Comparison of ENCODE assay signal across 22 cellular contexts in the genomic region with DNA sequence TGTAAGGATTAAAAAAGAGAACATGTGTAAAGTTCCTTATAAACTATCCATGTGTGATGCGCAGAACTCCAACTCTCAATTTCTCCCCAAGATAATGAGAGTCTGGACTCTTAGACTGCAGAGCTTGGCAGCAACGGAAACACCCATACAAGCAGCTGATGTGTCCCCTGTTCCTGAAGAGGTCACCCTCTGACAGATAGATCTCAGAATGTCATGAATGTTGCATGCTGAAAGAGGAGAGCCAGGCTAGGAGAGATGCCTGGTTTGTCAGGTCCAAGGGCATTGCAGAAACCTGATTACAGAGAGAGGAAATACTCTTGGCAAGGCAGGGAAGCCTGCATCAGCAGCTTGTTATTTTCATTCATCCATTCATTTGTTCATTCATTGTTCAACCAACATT. TPM values are rescaled to one million over a fixed set of nuclear protein-coding genes. Genes with fewer than 3 reads are reported as not detected.
DNase-seq lines count a peak whose midpoint lies in the region; ATAC-seq, FAIRE-seq and TF ChIP-seq lines count a peak whose summit lies in the region.
"Had no signal": no experiment of that assay in that cellular context is flagged by ENCODE, and none has a peak within 500 bp of the region (broad histone marks: within the 10 kb centered on the region; RNA-seq: fewer than 3 reads in every experiment).

No MANE protein-coding gene starts in this region.

- H3K36me3 ChIP-seq in left ventricle myocardium inferior (peaks cover 16% of the 10 kb centered on the region), H1 (ENCODE audit: control insufficient read depth in 2 of 4, insufficient read depth in 4 of 4, low read length in 3 of 4) (peaks cover 0 to 15% (median 10%) of the 10 kb centered on the region in 4 experiments; a peak in 4 of 8 replicates), sigmoid colon (no peaks in the 10 kb centered on the region)

- H3K79me1 ChIP-seq in H1 (ENCODE audit: low read depth, low read length): no peaks in the 10 kb centered on the region

- no peak overlapping the region for H3K18ac ChIP-seq in H1 (ENCODE audit: extremely low read depth, low read length)

- no peaks in the 10 kb centered on the region for H3K27me3 ChIP-seq in left ventricle myocardium inferior (ENCODE audit: low read depth)
- no peaks in the 10 kb centered on the region for H3K27me3 ChIP-seq in H1 (replicated peaks in 1 of 4; ENCODE audit: control insufficient read depth in 3 of 4, extremely low read depth in 1 of 4, insufficient read depth in 3 of 4, low read length in 3 of 4)
- H3K27me3 ChIP-seq in sigmoid colon: no peaks in the 10 kb centered on the region

- H2BK15ac ChIP-seq in H1 (ENCODE audit: low read length): no peak overlapping the region

- no peak overlapping the region for H3K56ac ChIP-seq in H1 (replicated peaks; ENCODE audit: insufficient read length, low read depth, low read length)

- WGBS in H1 (ENCODE audit: extremely low coverage in 1 of 2, insufficient coverage in 1 of 2, insufficient read length in 1 of 2, insufficient replicate concordance in 2 of 2, low coverage in 1 of 2, low lambda C conversion rate in 2 of 2, missing lambda C conversion rate in 1 of 2), 2 experiments: 95% methylated on average over 2 of the region's 2 CpGs; no CpG with 5 or more reads in 1 of the 2 experiments
- 74 to 98% methylated on average over 2 of the region's 2 CpGs for WGBS in sigmoid colon, 2 donors

- TF ChIP-seq POLR2A in NB4 (IDR thresholded peaks at IDR 0.05; ENCODE audit: extremely low read depth, insufficient read length) (no peak), H1 (IDR thresholded peaks at IDR 0.05; ENCODE audit: control extremely low read depth in 1 of 2, low read depth in 2 of 2, low read length in 2 of 2) (no peak), sigmoid colon (IDR thresholded peaks at IDR 0.05) (no peak)

- ATAC-seq in Right ventricle myocardium superior (ENCODE audit: poor library complexity) (peak; percentile 30), GM18868 (IDR thresholded peaks at IDR 0.05; ENCODE audit: unreplicated experiment) (no peak)

- no peak overlapping the region for H4K8ac ChIP-seq in H1 (ENCODE audit: extremely low read depth, insufficient read depth, low read length)

- H2BK12ac ChIP-seq in H1 (ENCODE audit: low read depth, low read length): no peak overlapping the region

- H4K91ac ChIP-seq in H1 (replicated peaks; ENCODE audit: insufficient read length, low read length): no peak overlapping the region

- DNase-seq in Right ventricle myocardium superior (no peak), left ventricle myocardium inferior (no peak), NB4 (ENCODE audit: low read depth) (peak; percentile 7), H1 (ENCODE audit: low read depth in 1 of 2, low spot score in 2 of 2) (no peak), sigmoid colon (no peak), NCI-H187 treated with DMSO at 0.1 percent for 48 hours (lab: John Stamatoyannopoulos, UW) (no peak), kidney tubule cell (ENCODE audit: low spot score) (no peak)
- DNase-seq: activated CD8-positive, alpha-beta memory T cell treated with anti-CD3 and anti-CD28 coated beads for 24 hours; activated gamma-delta T cell treated with Interleukin-2 at 50 U/mL for 16 hours; activated T-cell treated with anti-CD3 and anti-CD28 coated beads, Interleukin-2, amount 50 U/mL, for 1 hour; effector CD4-positive, alpha-beta T cell; erythroblast; H7; left colon; NCI-H1048; NCI-H1694 treated with DMSO at 0.1 percent for 48 hours; NCI-H69 had no signal

- no peak overlapping the region for H2AFZ ChIP-seq in H1 (ENCODE audit: low read length)

- H2BK20ac ChIP-seq in H1 (ENCODE audit: low read length): no peak overlapping the region

- TF ChIP-seq EP300 in H1 (IDR thresholded peaks at IDR 0.05; ENCODE audit: borderline replicate concordance in 1 of 2, low read depth in 2 of 2, low read length in 2 of 2) (no peak), sigmoid colon (IDR thresholded peaks at IDR 0.05) (no peak)

- H3K79me2 ChIP-seq in H1 (ENCODE audit: control insufficient read depth in 1 of 2, insufficient read depth in 2 of 2, low read length in 2 of 2): no peaks in the 10 kb centered on the region

- H3K27ac ChIP-seq in left ventricle myocardium inferior (replicated peaks): no peak overlapping the region
- H3K27ac ChIP-seq in H1 (ENCODE audit: low read depth, low read length): no peak overlapping the region
- H3K27ac ChIP-seq in sigmoid colon: peak overlapping the region in 3 of 4 donors; percentile 46 to 77 (median 58)
- H3K27ac ChIP-seq: KMS-11 had no signal

- H3K4ac ChIP-seq in H1 (replicated peaks; ENCODE audit: insufficient read length, low read depth, low read length): no peak overlapping the region

- no peak overlapping the region for H2BK5ac ChIP-seq in H1 (ENCODE audit: low read depth, low read length)

- H3K23ac ChIP-seq in H1 (ENCODE audit: insufficient read length): no peak overlapping the region

- no peak overlapping the region for H4K5ac ChIP-seq in H1 (ENCODE audit: insufficient read length, low read depth, low read length)

- CTCF ChIA-PET in H1 (lab: Charles Lee; ENCODE audit: partially characterized antibody): interaction anchor here (0.7 to 3.9 kb wide), 28 partner anchors 8 to 661 kb away, joined by 3 to 30 read pairs (median 5); partner anchors contain the start of gene MTARC2

- no peak overlapping the region for H3K14ac ChIP-seq in H1 (ENCODE audit: insufficient read length)

- H2AK5ac ChIP-seq in H1 (ENCODE audit: low read depth, low read length): 0 out of 2 replicates have a peak overlapping the region, but pooled peaks have one; percentile 16

- peaks cover 0 to 6% of the 10 kb centered on the region in 2 experiments for H4K20me1 ChIP-seq in H1 (replicated peaks in 1 of 2; ENCODE audit: control insufficient read depth in 1 of 2, insufficient read depth in 2 of 2, low read length in 2 of 2)

- FAIRE-seq in H1 (lab: Jason Lieb, UNC): no peak
- FAIRE-seq: A204.1, HTR-8/SVneo had no signal

- H3K4me1 ChIP-seq in left ventricle myocardium inferior (peaks cover 16% of the 10 kb centered on the region), H1 (replicated peaks in 1 of 4; ENCODE audit: control insufficient read depth in 3 of 4, insufficient read depth in 4 of 4, low read length in 3 of 4) (peaks cover 0 to 6% (median under 1%) of the 10 kb centered on the region in 4 experiments; a peak in 2 of 7 replicates), sigmoid colon (peaks cover 0 to 71% (median 67%) of the 10 kb centered on the region in 4 donors)

- no peaks in the 10 kb centered on the region for H3K9me3 ChIP-seq in left ventricle myocardium inferior (replicated peaks)
- H3K9me3 ChIP-seq in H1 (ENCODE audit: insufficient read depth in 2 of 2, low read depth in 1 of 2, low read length in 1 of 2): no peaks in the 10 kb centered on the region
- no peaks in the 10 kb centered on the region for H3K9me3 ChIP-seq in sigmoid colon

- TF ChIP-seq CTCF in left ventricle myocardium inferior (IDR thresholded peaks at IDR 0.05; ENCODE audit: borderline replicate concordance) (no peak), NB4 (IDR thresholded peaks at IDR 0.05; ENCODE audit: low read depth, low read length) (no peak), H1 (IDR thresholded peaks at IDR 0.05; ENCODE audit: control extremely low read depth in 1 of 3, insufficient read depth in 1 of 3, low read depth in 1 of 3, low read length in 3 of 3) (no peak), sigmoid colon (IDR thresholded peaks at IDR 0.05) (no peak)

- H3K4me3 ChIP-seq in left ventricle myocardium inferior (no peak overlapping the region), NB4 (ENCODE audit: low read depth, low read length) (no peak overlapping the region), H1 (ENCODE audit: extremely low read depth in 1 of 4, insufficient read depth in 2 of 4, low read depth in 3 of 4, low read length in 4 of 4) (no peak overlapping the region), sigmoid colon (no peak overlapping the region)
- H3K4me3 ChIP-seq: GM12878 had no signal

- intact Hi-C loops in Right ventricle myocardium superior (cut with DNase I) (loop anchor here (2.0 kb wide), 1 partner anchor 32 kb away; no protein-coding TSS in a partner anchor), left ventricle myocardium inferior (cut with micrococcal nuclease) (loop anchor here (10.0 kb wide), 2 partner anchors 64 to 624 kb away; partner anchors contain the start of gene HLX), sigmoid colon (cut with DNase I) (loop anchor here (1.0 to 10.0 kb wide), 5 partner anchors 71 to 1644 kb away; no protein-coding TSS in a partner anchor)

- H3K23me2 ChIP-seq in H1 (ENCODE audit: low read depth, low read length): no peaks in the 10 kb centered on the region

- POLR2A ChIA-PET in H1 (lab: Charles Lee; ENCODE audit: partially characterized antibody): interaction anchor here (2.0 to 2.5 kb wide), 2 partner anchors 24 to 63 kb away, joined by 6 to 15 read pairs; partner anchors contain the start of genes MTARC1 and MTARC2

- no peak overlapping the region for H2BK120ac ChIP-seq in H1 (replicated peaks; ENCODE audit: low read depth, low read length)

- no peak for TF ChIP-seq RAD21 in H1 (IDR thresholded peaks at IDR 0.05 in 1 of 2, conservative IDR thresholded peaks at IDR 0.05 in 1 of 2; ENCODE audit: low read depth in 2 of 2, low read length in 2 of 2)

- H3K4me2 ChIP-seq in H1 (ENCODE audit: insufficient read depth in 1 of 2, low read depth in 2 of 2, low read length in 2 of 2): no peak overlapping the region

- H3K9ac ChIP-seq in H1 (replicated peaks in 1 of 4; ENCODE audit: extremely low read depth in 1 of 4, low read depth in 3 of 4, low read length in 3 of 4): no peak overlapping the region
- H3K9ac ChIP-seq: KMS-11 had no signal

TF ChIP-seq in H1, 55 proteins besides CTCF, POLR2A, EP300 and RAD21:
- no peak for TF ChIP-seq POU5F1 (IDR thresholded peaks at IDR 0.05; ENCODE audit: low read depth, low read length)

RNA-seq across cellular contexts. Expression of gene MTARC1, which starts 24.2 kb away (rescaled TPM):
- total RNA-seq in Right ventricle myocardium superior (6.9 TPM), left ventricle myocardium inferior (8.3 TPM), sigmoid colon (10 to 100 TPM in 2 of 4 donors, 1 to 10 TPM in 2; 5.3 to 13.2 (median 8.6) TPM)
- 42.4 and 46.2 TPM in 2 replicates for total RNA-seq in H1 (2021; fragmentation: NEBNext Ultra II Directional; extraction: Animal tissue kit (Norgen Biotek cat#: 25700))
- polyA plus RNA-seq in H1 (2011; rRNA removed) (16.0 and 17.2 TPM in 2 replicates), sigmoid colon (10 to 100 TPM in 2 of 3 donors, 1 to 10 TPM in 1; 8.6 to 31.4 (median 15.6) TPM)
- 19.1 TPM for polyA plus RNA-seq in H1 (2011; cell fraction: cytosol; rRNA removed)
- 21.8 TPM for polyA plus RNA-seq in H1 (2011; cell fraction: nucleus; rRNA removed)
- 31.8 to 45.8 TPM (median 34.8 TPM) in 4 replicates for polyA plus RNA-seq in H1 (2012, experiment 1 of 2)
- 12.2 TPM for polyA plus RNA-seq in H1 (2012, experiment 2 of 2)
- polyA plus RNA-seq in H1 (2013, experiment 1 of 2): 26.7 TPM
- 30.8 TPM for polyA plus RNA-seq in H1 (2013, experiment 2 of 2)
- 16.7 and 18.1 TPM in 2 replicates for polyA minus RNA-seq in H1 (2011; rRNA and poly(A)+ RNA removed)
- 21.5 TPM for polyA minus RNA-seq in H1 (2011; cell fraction: cytosol; rRNA and poly(A)+ RNA removed)
- 20.1 TPM for polyA minus RNA-seq in H1 (2011; cell fraction: nucleus; rRNA and poly(A)+ RNA removed)

Comparison
In these comparisons a context has a peak if more than half of its experiments do, and no peak if none do; other contexts are left out.
1. H3K27ac ChIP-seq: peak in sigmoid colon (3 of 4); none in left ventricle myocardium inferior (single experiment) and H1 (single experiment).